11 cellular contexts compared by ENCODE assay signal in genomic region chr14:27660683-27661082, GRCh38.
"Had no signal": no experiment of that assay in that cellular context is flagged by ENCODE, and none has a peak within 500 bp of the region (broad histone marks: within the 10 kb centered on the region; RNA-seq: fewer than 3 reads in every experiment).

No MANE protein-coding gene starts in this region.

- ATAC-seq: GM23338, HCT116 had no signal

- H3K9me3 ChIP-seq: HAP-1 had no signal

- H3K36me3 ChIP-seq: HAP-1 had no signal

- H2AFZ ChIP-seq: GM23248, GM23338 had no signal

- H3K4me2 ChIP-seq: GM23338 had no signal

- H3K9ac ChIP-seq: GM23248 had no signal

- DNase-seq: GM23248, GOT3, H7, H9, HCEC 1CT, HFFc6 had no signal

- H3K4me1 ChIP-seq: HAP-1 had no signal

- H3K4me3 ChIP-seq: GM23248, GM23338, HAP-1 had no signal

- H3K27ac ChIP-seq: GM23248 had no signal

- FAIRE-seq: H1, H54 had no signal
